Comparison of ENCODE assay signal across 13 cellular contexts in the genomic region with DNA sequence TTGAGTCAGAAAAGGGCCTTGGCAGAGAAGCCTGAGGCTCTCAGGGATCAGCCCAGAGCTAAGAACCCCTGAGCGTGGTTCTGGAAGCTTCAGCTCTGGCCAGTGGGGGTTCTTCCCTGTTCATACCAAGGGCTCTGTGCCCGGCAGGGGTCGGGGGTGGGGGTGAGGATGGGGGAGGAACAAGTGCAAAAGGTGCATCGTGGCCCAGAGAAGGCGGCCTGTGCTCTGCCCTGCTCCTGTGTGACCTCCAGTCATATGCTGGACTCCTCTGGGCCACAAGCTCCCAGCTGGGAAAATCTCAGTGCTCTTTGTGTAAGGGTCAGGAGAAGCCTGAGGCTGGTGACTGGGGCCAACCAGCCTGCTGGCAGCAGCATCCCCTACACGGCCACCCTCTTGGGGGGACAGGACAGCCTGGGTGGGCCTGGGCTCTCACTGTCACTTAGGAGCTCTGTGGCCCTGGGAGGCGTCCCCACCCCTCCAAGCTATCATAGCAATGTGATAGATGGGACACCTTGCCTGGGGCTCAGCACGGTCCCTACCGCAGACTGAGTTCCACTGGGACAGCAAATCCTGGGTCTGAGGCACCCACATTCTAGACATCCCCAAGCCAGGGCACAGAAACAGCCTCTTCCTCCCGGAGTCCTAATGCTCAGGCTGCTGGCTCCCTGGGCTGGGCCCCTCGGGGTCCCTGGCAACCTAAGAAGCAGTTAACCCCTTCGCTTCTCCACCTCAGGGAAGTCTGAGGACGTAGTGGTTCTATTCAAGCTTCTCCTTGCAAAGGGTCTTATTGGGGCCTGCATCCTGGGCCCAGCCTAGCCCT. TPM values are rescaled to one million over a fixed set of nuclear protein-coding genes. Genes with fewer than 3 reads are reported as not detected.
DNase-seq lines count a peak whose midpoint lies in the region; ATAC-seq, FAIRE-seq and TF ChIP-seq lines count a peak whose summit lies in the region.
"Had no signal": no experiment of that assay in that cellular context is flagged by ENCODE, and none has a peak within 500 bp of the region (broad histone marks: within the 10 kb centered on the region; RNA-seq: fewer than 3 reads in every experiment).

No MANE protein-coding gene starts in this region.

- H3K79me2 ChIP-seq in GM23338 (replicated peaks; ENCODE audit: insufficient read depth) (no peaks in the 10 kb centered on the region), K562 (ENCODE audit: control insufficient read depth, insufficient read depth, low read length) (peaks cover 11% of the 10 kb centered on the region; the same call in 2 of the 3 replicates)

- peaks cover 39% of the 10 kb centered on the region for H3K36me3 Mint-ChIP-seq in GM23338 (ENCODE audit: low read depth)

- H3F3A ChIP-seq in GM23338 (replicated peaks; ENCODE audit: low read depth) = peaks cover 15% of the 10 kb centered on the region

- peaks cover 38% of the 10 kb centered on the region for H3K9me3 Mint-ChIP-seq in GM23338

- H3K27ac ChIP-seq in GM23338 (ENCODE audit: low read depth) (peak overlapping the region; percentile 96), K562 (ENCODE audit: extremely low read depth, low read depth, low read length) (peak overlapping the region; percentile 82), iPS-20b (ENCODE audit: low read length) (peak overlapping the region; percentile 99), psoas muscle (peak overlapping the region; percentile 65)
- H3K27ac ChIP-seq: SJCRH30 had no signal

- peaks cover 29% of the 10 kb centered on the region for H3K27me3 Mint-ChIP-seq in GM23338 (ENCODE audit: insufficient read depth, low read depth, poor library complexity)
- H3K27me3 Mint-ChIP-seq: activated naive CD8-positive, alpha-beta T cell treated with anti-CD3 and anti-CD28 coated beads, Interleukin-2, amount 10 ng/mL, durations not matched to agents 7 days and 5 days; stimulated activated naive CD8-positive, alpha-beta T cell treated with anti-CD3 and anti-CD28 coated beads, Interleukin-15, Interleukin-2, amounts not matched to agents 100 ng/mL and 50 ng/mL, for 24 hours had no signal

- peak overlapping the region; percentile 95 for H3K27ac Mint-ChIP-seq in GM23338
- H3K27ac Mint-ChIP-seq: activated naive CD8-positive, alpha-beta T cell treated with anti-CD3 and anti-CD28 coated beads, Interleukin-2, amount 10 ng/mL, durations not matched to agents 7 days and 5 days; stimulated activated naive CD8-positive, alpha-beta T cell treated with anti-CD3 and anti-CD28 coated beads, Interleukin-15, Interleukin-2, amounts not matched to agents 100 ng/mL and 50 ng/mL, for 24 hours had no signal

- H3K27me3 ChIP-seq in GM23338 (ENCODE audit: insufficient read depth) (no peaks in the 10 kb centered on the region), K562 (ENCODE audit: control insufficient read depth in 2 of 2, insufficient read depth in 2 of 2, low read length in 2 of 2) (no peaks in the 10 kb centered on the region), iPS-20b (ENCODE audit: insufficient read depth, low read length) (no peaks in the 10 kb centered on the region), psoas muscle (ENCODE audit: insufficient read depth in 3 of 3, low read length in 2 of 3) (no peaks in the 10 kb centered on the region)
- H3K27me3 ChIP-seq: SJCRH30 had no signal

- H3K36me3 ChIP-seq in GM23338 (ENCODE audit: insufficient read depth) (peaks cover 14% of the 10 kb centered on the region; the same call in 1 of the 2 replicates), K562 (ENCODE audit: control insufficient read depth, insufficient read depth, low read length) (no peaks in the 10 kb centered on the region; the same call in 2 of the 3 replicates), iPS-20b (ENCODE audit: insufficient read depth, low read depth, low read length) (no peaks in the 10 kb centered on the region), psoas muscle (ENCODE audit: insufficient read depth in 1 of 2, low read depth in 1 of 2) (no peaks in the 10 kb centered on the region)
- H3K36me3 ChIP-seq: SJCRH30 had no signal

- H3K4me3 ChIP-seq in GM23338 = peak overlapping the region; percentile 42
- H3K4me3 ChIP-seq in K562 = no peak overlapping the region; the same call in 1 of the 2 replicates
- H3K4me3 ChIP-seq in iPS-20b (ENCODE audit: low read length) = peak overlapping the region; percentile 50; the same call in 1 of the 2 replicates
- peak overlapping the region; percentile 59 for H3K4me3 ChIP-seq in psoas muscle
- H3K4me3 ChIP-seq: SJCRH30 had no signal

- peak; percentile 8 for ATAC-seq in GM23338
- no peak for ATAC-seq in K562
- no peak for ATAC-seq in psoas muscle
- no peak for ATAC-seq in HG03159 (IDR thresholded peaks at IDR 0.05; ENCODE audit: unreplicated experiment)
- no peak for ATAC-seq in GM21529 (IDR thresholded peaks at IDR 0.05; ENCODE audit: unreplicated experiment)
- ATAC-seq: esophagus mucosa had no signal

- peak overlapping the region; percentile 44 to 83; a peak in 3 of 4 replicates for H3K9ac ChIP-seq in K562 (ENCODE audit: insufficient read depth in 1 of 2, low read depth in 2 of 2, low read length in 2 of 2)
- peak overlapping the region; percentile 72; the same call in 1 of the 2 replicates for H3K9ac ChIP-seq in iPS-20b (ENCODE audit: low read depth, low read length)

- BruUV-seq in K562 (replicated peaks; lab: Mats Ljungman, UMichigan) = no TSS peak

- in situ Hi-C loops in K562 (cut with MboI) = no loop called here

- H3K9me3 ChIP-seq in K562 (replicated peaks; ENCODE audit: control insufficient read depth, insufficient read depth, low read depth, low read length) (0 out of 2 replicates have a peak, but pooled peaks cover 3% of the 10 kb centered on the region), iPS-20b (ENCODE audit: insufficient read depth, low read depth, low read length) (peaks cover 15% of the 10 kb centered on the region), psoas muscle (no peaks in the 10 kb centered on the region)
- H3K9me3 ChIP-seq: SJCRH30 had no signal

- peak overlapping the region; percentile 78 for H3K4me2 ChIP-seq in GM23338
- H3K4me2 ChIP-seq in K562 (ENCODE audit: insufficient read depth, low read length) = peak overlapping the region; percentile 46

- TF ChIP-seq EP300 in K562 (IDR thresholded peaks at IDR 0.05; ENCODE audit: low read length) = no peak

- no peak for TF ChIP-seq RAD21 in K562 (CRISPR knock-in tag; conservative IDR thresholded peaks at IDR 0.05 in 1 of 2, IDR thresholded peaks at IDR 0.05 in 1 of 2)

- CTCF ChIA-PET in K562 (lab: Yijun Ruan, JAX; ENCODE audit: low intra/inter-chr PET ratio) = interaction anchor here (0.6 kb wide), 1 partner anchor 18 kb away, joined by 3 read pairs; no protein-coding TSS in a partner anchor

- POLR2A ChIA-PET in K562 (lab: Yijun Ruan, JAX) = interaction anchor here (0.7 kb wide), 2 partner anchors 12 to 15 kb away, joined by 3 to 4 read pairs; no protein-coding TSS in a partner anchor

- TF ChIP-seq CTCF in GM23338 (conservative IDR thresholded peaks at IDR 0.05; ENCODE audit: low read depth in 2 of 2) (no peak), K562 (IDR thresholded peaks at IDR 0.05 in 2 of 3, conservative IDR thresholded peaks at IDR 0.05 in 1 of 3; ENCODE audit: insufficient read depth in 2 of 3, low read depth in 1 of 3, low read length in 3 of 3) (no peak), psoas muscle (IDR thresholded peaks at IDR 0.05) (no peak)

- H3K9me2 ChIP-seq in GM23338 (ENCODE audit: insufficient read depth) = no peaks in the 10 kb centered on the region

- peaks cover 66% of the 10 kb centered on the region for H3K4me1 ChIP-seq in GM23338 (ENCODE audit: insufficient read depth)
- H3K4me1 ChIP-seq in K562 (replicated peaks in 1 of 2; ENCODE audit: control insufficient read depth in 2 of 2, insufficient read depth in 2 of 2, low read length in 2 of 2) = peaks cover 58 to 61% of the 10 kb centered on the region in 2 experiments
- peaks cover 30% of the 10 kb centered on the region for H3K4me1 ChIP-seq in iPS-20b (ENCODE audit: insufficient read depth, low read length)
- H3K4me1 ChIP-seq in psoas muscle = no peaks in the 10 kb centered on the region

- FAIRE-seq in K562 (lab: Jason Lieb, UNC) = no peak

- peaks cover 59% of the 10 kb centered on the region for H3K4me1 Mint-ChIP-seq in GM23338

- 46% methylated on average over 8 of the region's 13 CpGs for WGBS in K562 (ENCODE audit: insufficient coverage, low coverage, missing lambda C conversion rate)
- WGBS in psoas muscle, 3 donors = 58 to 60% (median 60%) methylated on average over 13 of the region's 13 CpGs

- H3K4me3 Mint-ChIP-seq in GM23338 = peak overlapping the region; percentile 54; the same call in 2 of the 3 replicates
- H3K4me3 Mint-ChIP-seq: activated naive CD8-positive, alpha-beta T cell treated with anti-CD3 and anti-CD28 coated beads, Interleukin-2, amount 10 ng/mL, durations not matched to agents 7 days and 5 days; stimulated activated naive CD8-positive, alpha-beta T cell treated with anti-CD3 and anti-CD28 coated beads, Interleukin-15, Interleukin-2, amounts not matched to agents 100 ng/mL and 50 ng/mL, for 24 hours had no signal

- TF ChIP-seq POLR2A in K562 (conservative IDR thresholded peaks at IDR 0.05) = no peak

- no peaks in the 10 kb centered on the region for H3K9me1 ChIP-seq in K562 (ENCODE audit: control insufficient read depth, insufficient read depth, low read length)

- no peaks in the 10 kb centered on the region for H4K20me1 ChIP-seq in GM23338 (replicated peaks; ENCODE audit: insufficient read depth)
- H4K20me1 ChIP-seq in K562 (replicated peaks; ENCODE audit: control insufficient read depth, insufficient read depth, low read length) = no peaks in the 10 kb centered on the region

- H2AFZ ChIP-seq in GM23338 (peak overlapping the region; percentile 28; the same call in 1 of the 2 replicates), K562 (ENCODE audit: low read depth, low read length) (peak overlapping the region; percentile 93)

- intact Hi-C loops in K562 (cut with micrococcal nuclease) (no loop called here), psoas muscle (cut with DNase I) (no loop called here)

- DNase-seq in GM23338 (ENCODE audit: low spot score) = no peak
- no peak for DNase-seq in K562 (ENCODE audit: extremely low read depth in 1 of 4, low spot score in 3 of 4)
- no peak for DNase-seq in psoas muscle
- DNase-seq in activated naive CD4-positive, alpha-beta T cell treated with anti-CD3 and anti-CD28 coated beads, Interleukin-2, amount 50 U/mL, for 16 hours = no peak
- DNase-seq in NCI-H526 (lab: John Stamatoyannopoulos, UW) = no peak
- DNase-seq: activated naive CD8-positive, alpha-beta T cell treated with anti-CD3 and anti-CD28 coated beads, Interleukin-2, amount 10 ng/mL, durations not matched to agents 7 days and 5 days; SJCRH30 had no signal

RNA-seq across cellular contexts. Expression of a gene that starts 2.5 kb away (rescaled TPM):
- total RNA-seq in GM23338 (2014; rRNA removed; shearing (Covaris generic)) = 1.0 and 2.4 TPM in 2 replicates
- polyA plus RNA-seq in GM23338 (2016; fragmentation: Nextera tagmentation; extraction: Ambion mirVana) (0.32 and 0.70 TPM in 2 replicates), K562 (2011; rRNA removed) (0.68 and 1.6 TPM in 2 replicates), K562 (2014; fragmentation: Illumina TruSeq; extraction: Trizol) (0.73 and 1.4 TPM in 2 replicates), K562 (2014; fragmentation: Nextera tagmentation; extraction: Ambion mirVana) (under 1 TPM; 0.07 to 0.14 TPM), K562 (2014; rRNA removed) (1.9 and 2.2 TPM in 2 replicates), psoas muscle (10 to 100 TPM; 12.0 to 15.4 (median 15.2) TPM)
- total RNA-seq in K562 (2011; cell fraction: chromatin; rRNA removed; ENCODE audit: low replicate concordance) = 1.1 and 2.8 TPM in 2 replicates
- total RNA-seq in K562 (2011; cell fraction: nucleolus; rRNA removed) = 2.0 and 2.7 TPM in 2 replicates
- total RNA-seq in K562 (2011; cell fraction: nucleoplasm; rRNA removed) = 1.5 and 2.6 TPM in 2 replicates
- total RNA-seq in K562 (2014; rRNA removed) (0.90 and 1.7 TPM in 2 replicates), K562 (2014; rRNA removed; fragmentation: Illumina TruSeq; extraction: Trizol) (0.54 and 0.76 TPM in 2 replicates), K562 (2015; rRNA removed; fragmentation: Illumina TruSeq; extraction: Trizol) (1.2 and 1.5 TPM in 2 replicates), K562 (2021) (1.3 and 2.0 TPM in 2 replicates), psoas muscle (10 to 100 TPM; 16.4 to 29.0 (median 21.3) TPM)
- 0.60 and 1.9 TPM in 2 replicates for polyA plus RNA-seq in K562 (2011; cell fraction: cytosol; rRNA removed)
- polyA plus RNA-seq in K562 (2011; cell fraction: nucleus; rRNA removed) = 1.1 and 4.2 TPM in 2 replicates
- polyA plus RNA-seq in K562 (2012) = 0.80 and 0.83 TPM in 2 replicates
- 0.84 and 1.3 TPM in 2 replicates for polyA minus RNA-seq in K562 (2011; rRNA and poly(A)+ RNA removed)
- polyA minus RNA-seq in K562 (2011; cell fraction: cytosol; rRNA and poly(A)+ RNA removed) = 1.1 and 2.6 TPM in 2 replicates
- 0.54 and 0.56 TPM in 2 replicates for polyA minus RNA-seq in K562 (2011; cell fraction: nucleus; rRNA and poly(A)+ RNA removed)
- total RNA-seq: activated naive CD8-positive, alpha-beta T cell treated with anti-CD3 and anti-CD28 coated beads, Interleukin-2, amount 10 ng/mL, durations not matched to agents 7 days and 5 days had no signal

RNA-seq across cellular contexts. Expression of a gene that starts 3.5 kb away (rescaled TPM):
- 4.0 and 9.6 TPM in 2 replicates for total RNA-seq in GM23338 (2014; rRNA removed; shearing (Covaris generic))
- polyA plus RNA-seq in GM23338 (2016; fragmentation: Nextera tagmentation; extraction: Ambion mirVana) (17.0 and 18.5 TPM in 2 replicates), K562 (2011; rRNA removed) (64.0 and 146 TPM in 2 replicates), K562 (2014; fragmentation: Illumina TruSeq; extraction: Trizol) (45.5 and 108 TPM in 2 replicates), K562 (2014; fragmentation: Nextera tagmentation; extraction: Ambion mirVana) (10 to 100 TPM in 1 of 2 experiments, 1 to 10 TPM in 1; 9.8 to 34.3 TPM), K562 (2014; rRNA removed) (132 and 141 TPM in 2 replicates), psoas muscle (10 to 100 TPM; 11.0 to 21.3 (median 14.8) TPM)
- 20.0 and 61.3 TPM in 2 replicates for total RNA-seq in K562 (2011; cell fraction: chromatin; rRNA removed; ENCODE audit: low replicate concordance)
- 72.0 and 82.9 TPM in 2 replicates for total RNA-seq in K562 (2011; cell fraction: nucleolus; rRNA removed)
- total RNA-seq in K562 (2011; cell fraction: nucleoplasm; rRNA removed) = 49.9 and 55.1 TPM in 2 replicates
- total RNA-seq in K562 (2014; rRNA removed) (135 and 142 TPM in 2 replicates), K562 (2014; rRNA removed; fragmentation: Illumina TruSeq; extraction: Trizol) (16.7 and 27.3 TPM in 2 replicates), K562 (2015; rRNA removed; fragmentation: Illumina TruSeq; extraction: Trizol) (104 TPM in 2 replicates), K562 (2021) (86.6 and 93.6 TPM in 2 replicates), psoas muscle (10 to 100 TPM in 1 of 4 donors, 1 to 10 TPM in 3; 5.8 to 11.9 (median 9.0) TPM)
- 66.6 and 210 TPM in 2 replicates for polyA plus RNA-seq in K562 (2011; cell fraction: cytosol; rRNA removed)
- polyA plus RNA-seq in K562 (2011; cell fraction: nucleus; rRNA removed) = 63.9 and 189 TPM in 2 replicates
- 88.6 and 139 TPM in 2 replicates for polyA plus RNA-seq in K562 (2012)
- polyA minus RNA-seq in K562 (2011; rRNA and poly(A)+ RNA removed) = 22.0 and 71.1 TPM in 2 replicates
- 38.1 and 88.0 TPM in 2 replicates for polyA minus RNA-seq in K562 (2011; cell fraction: cytosol; rRNA and poly(A)+ RNA removed)
- polyA minus RNA-seq in K562 (2011; cell fraction: nucleus; rRNA and poly(A)+ RNA removed) = 11.4 and 21.5 TPM in 2 replicates
- total RNA-seq: activated naive CD8-positive, alpha-beta T cell treated with anti-CD3 and anti-CD28 coated beads, Interleukin-2, amount 10 ng/mL, durations not matched to agents 7 days and 5 days had no signal

RNA-seq across cellular contexts. Expression of a gene that starts 13.4 kb away (rescaled TPM):
- total RNA-seq in GM23338 (2014; rRNA removed; shearing (Covaris generic)) = not detected in 2 replicates
- 0.66 and 1.7 TPM in 2 replicates for polyA plus RNA-seq in GM23338 (2016; fragmentation: Nextera tagmentation; extraction: Ambion mirVana)
- total RNA-seq in K562 (2011; cell fraction: chromatin; rRNA removed; ENCODE audit: low replicate concordance) = not detected in 2 replicates
- not detected in 2 replicates for total RNA-seq in K562 (2011; cell fraction: nucleolus; rRNA removed)
- not detected in 2 replicates for total RNA-seq in K562 (2011; cell fraction: nucleoplasm; rRNA removed)
- not detected in 2 replicates for total RNA-seq in K562 (2014; rRNA removed)
- not detected in 2 replicates for total RNA-seq in K562 (2014; rRNA removed; fragmentation: Illumina TruSeq; extraction: Trizol)
- total RNA-seq in K562 (2015; rRNA removed; fragmentation: Illumina TruSeq; extraction: Trizol) = not detected in 2 replicates
- 0.27 TPM in 1 of 2 replicates, not detected in the other for total RNA-seq in K562 (2021)
- not detected in 2 replicates for polyA plus RNA-seq in K562 (2011; rRNA removed)
- polyA plus RNA-seq in K562 (2011; cell fraction: cytosol; rRNA removed) = not detected in 2 replicates
- not detected in 2 replicates for polyA plus RNA-seq in K562 (2011; cell fraction: nucleus; rRNA removed)
- polyA plus RNA-seq in K562 (2012) = not detected in 2 replicates
- polyA plus RNA-seq in K562 (2014; fragmentation: Illumina TruSeq; extraction: Trizol) = not detected in 2 replicates
- polyA plus RNA-seq in K562 (2014; fragmentation: Nextera tagmentation; extraction: Ambion mirVana) = under 1 TPM in 1 of 2 experiments, not detected in 1; 0.08 TPM
- polyA plus RNA-seq in K562 (2014; rRNA removed) = not detected in 2 replicates
- not detected in 2 replicates for polyA minus RNA-seq in K562 (2011; rRNA and poly(A)+ RNA removed)
- not detected in 2 replicates for polyA minus RNA-seq in K562 (2011; cell fraction: cytosol; rRNA and poly(A)+ RNA removed)
- polyA minus RNA-seq in K562 (2011; cell fraction: nucleus; rRNA and poly(A)+ RNA removed) = not detected in 2 replicates
- 10 to 100 TPM; 19.1 to 37.8 (median 26.7) TPM for total RNA-seq in psoas muscle
- 10 to 100 TPM; 34.9 to 69.5 (median 42.5) TPM for polyA plus RNA-seq in psoas muscle
- total RNA-seq: activated naive CD8-positive, alpha-beta T cell treated with anti-CD3 and anti-CD28 coated beads, Interleukin-2, amount 10 ng/mL, durations not matched to agents 7 days and 5 days; G401 had no signal

Comparison
In these comparisons a context has a peak if more than half of its experiments do, and no peak if none do; other contexts are left out.
1. RNA of a gene that starts 13.4 kb away (total RNA-seq): 19.1 to 37.8 TPM in psoas muscle; not detected in GM23338 and 0.27 TPM in K562; every median in the first group is over 10 times any median in the second.
2. Peak in every context shown above with its lines, with median percentiles within 50 percentile points of each other: H3K27ac ChIP-seq.